In the genomic region with DNA sequence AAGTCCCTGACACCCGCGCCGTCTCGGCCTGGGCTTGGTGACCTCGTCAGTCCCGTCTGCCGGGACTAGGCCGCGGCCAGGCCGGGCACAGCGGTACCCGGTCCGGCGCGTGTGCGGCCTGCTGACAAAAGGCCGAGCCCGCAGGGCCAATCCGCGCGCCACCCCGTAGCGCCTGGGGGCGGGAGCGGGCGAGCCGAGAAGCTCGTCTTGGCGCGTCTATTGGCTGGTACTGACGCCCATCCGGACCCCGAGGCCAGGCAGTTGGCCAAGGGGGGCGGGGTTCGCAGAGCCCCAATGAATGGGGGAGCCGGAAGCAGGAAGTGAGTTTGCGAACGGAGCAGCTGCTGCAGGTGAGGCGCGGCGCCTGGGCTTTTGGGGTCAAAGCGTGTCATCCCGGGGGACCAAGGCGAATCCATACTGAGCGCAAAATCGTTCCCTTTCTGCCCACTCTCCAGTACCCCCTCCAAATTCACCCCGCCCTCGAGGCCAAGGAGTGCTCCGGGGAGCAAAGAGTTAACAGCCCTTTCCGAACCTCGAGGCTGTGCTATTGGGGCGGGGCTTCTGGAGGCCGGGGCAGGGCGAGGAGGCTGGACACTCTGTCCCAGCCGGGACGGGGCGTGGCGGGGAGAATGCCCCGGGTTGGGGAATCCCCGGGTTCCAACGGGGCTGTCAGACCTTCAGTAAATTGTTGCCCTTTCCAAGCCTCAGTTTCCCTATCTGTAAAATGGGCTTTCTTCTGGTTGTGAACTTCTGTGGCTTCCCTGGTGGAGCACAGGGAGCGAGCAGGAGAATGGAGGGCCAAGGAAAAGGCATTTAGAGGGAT, we compare ENCODE assay signal across 1 cellular context.
TF ChIP-seq lines count a peak whose summit lies in the region.

A gene with protein sequence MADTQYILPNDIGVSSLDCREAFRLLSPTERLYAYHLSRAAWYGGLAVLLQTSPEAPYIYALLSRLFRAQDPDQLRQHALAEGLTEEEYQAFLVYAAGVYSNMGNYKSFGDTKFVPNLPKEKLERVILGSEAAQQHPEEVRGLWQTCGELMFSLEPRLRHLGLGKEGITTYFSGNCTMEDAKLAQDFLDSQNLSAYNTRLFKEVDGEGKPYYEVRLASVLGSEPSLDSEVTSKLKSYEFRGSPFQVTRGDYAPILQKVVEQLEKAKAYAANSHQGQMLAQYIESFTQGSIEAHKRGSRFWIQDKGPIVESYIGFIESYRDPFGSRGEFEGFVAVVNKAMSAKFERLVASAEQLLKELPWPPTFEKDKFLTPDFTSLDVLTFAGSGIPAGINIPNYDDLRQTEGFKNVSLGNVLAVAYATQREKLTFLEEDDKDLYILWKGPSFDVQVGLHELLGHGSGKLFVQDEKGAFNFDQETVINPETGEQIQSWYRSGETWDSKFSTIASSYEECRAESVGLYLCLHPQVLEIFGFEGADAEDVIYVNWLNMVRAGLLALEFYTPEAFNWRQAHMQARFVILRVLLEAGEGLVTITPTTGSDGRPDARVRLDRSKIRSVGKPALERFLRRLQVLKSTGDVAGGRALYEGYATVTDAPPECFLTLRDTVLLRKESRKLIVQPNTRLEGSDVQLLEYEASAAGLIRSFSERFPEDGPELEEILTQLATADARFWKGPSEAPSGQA (plus strand): TSS at position 319 of the 823 bp plus-strand sequence. CDS start 1,767 bp downstream, outside the sequence.

TF ChIP-seq in HepG2, 621 proteins besides CTCF, POLR2A, EP300 and RAD21 (continued from another document and continues in another):
- TF ChIP-seq, protein P1, sequence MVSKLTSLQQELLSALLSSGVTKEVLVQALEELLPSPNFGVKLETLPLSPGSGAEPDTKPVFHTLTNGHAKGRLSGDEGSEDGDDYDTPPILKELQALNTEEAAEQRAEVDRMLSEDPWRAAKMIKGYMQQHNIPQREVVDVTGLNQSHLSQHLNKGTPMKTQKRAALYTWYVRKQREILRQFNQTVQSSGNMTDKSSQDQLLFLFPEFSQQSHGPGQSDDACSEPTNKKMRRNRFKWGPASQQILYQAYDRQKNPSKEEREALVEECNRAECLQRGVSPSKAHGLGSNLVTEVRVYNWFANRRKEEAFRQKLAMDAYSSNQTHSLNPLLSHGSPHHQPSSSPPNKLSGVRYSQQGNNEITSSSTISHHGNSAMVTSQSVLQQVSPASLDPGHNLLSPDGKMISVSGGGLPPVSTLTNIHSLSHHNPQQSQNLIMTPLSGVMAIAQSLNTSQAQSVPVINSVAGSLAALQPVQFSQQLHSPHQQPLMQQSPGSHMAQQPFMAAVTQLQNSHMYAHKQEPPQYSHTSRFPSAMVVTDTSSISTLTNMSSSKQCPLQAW (CRISPR knock-in tag; IDR thresholded peaks at IDR 0.05): peak; percentile 65
- TF ChIP-seq, protein P2, sequence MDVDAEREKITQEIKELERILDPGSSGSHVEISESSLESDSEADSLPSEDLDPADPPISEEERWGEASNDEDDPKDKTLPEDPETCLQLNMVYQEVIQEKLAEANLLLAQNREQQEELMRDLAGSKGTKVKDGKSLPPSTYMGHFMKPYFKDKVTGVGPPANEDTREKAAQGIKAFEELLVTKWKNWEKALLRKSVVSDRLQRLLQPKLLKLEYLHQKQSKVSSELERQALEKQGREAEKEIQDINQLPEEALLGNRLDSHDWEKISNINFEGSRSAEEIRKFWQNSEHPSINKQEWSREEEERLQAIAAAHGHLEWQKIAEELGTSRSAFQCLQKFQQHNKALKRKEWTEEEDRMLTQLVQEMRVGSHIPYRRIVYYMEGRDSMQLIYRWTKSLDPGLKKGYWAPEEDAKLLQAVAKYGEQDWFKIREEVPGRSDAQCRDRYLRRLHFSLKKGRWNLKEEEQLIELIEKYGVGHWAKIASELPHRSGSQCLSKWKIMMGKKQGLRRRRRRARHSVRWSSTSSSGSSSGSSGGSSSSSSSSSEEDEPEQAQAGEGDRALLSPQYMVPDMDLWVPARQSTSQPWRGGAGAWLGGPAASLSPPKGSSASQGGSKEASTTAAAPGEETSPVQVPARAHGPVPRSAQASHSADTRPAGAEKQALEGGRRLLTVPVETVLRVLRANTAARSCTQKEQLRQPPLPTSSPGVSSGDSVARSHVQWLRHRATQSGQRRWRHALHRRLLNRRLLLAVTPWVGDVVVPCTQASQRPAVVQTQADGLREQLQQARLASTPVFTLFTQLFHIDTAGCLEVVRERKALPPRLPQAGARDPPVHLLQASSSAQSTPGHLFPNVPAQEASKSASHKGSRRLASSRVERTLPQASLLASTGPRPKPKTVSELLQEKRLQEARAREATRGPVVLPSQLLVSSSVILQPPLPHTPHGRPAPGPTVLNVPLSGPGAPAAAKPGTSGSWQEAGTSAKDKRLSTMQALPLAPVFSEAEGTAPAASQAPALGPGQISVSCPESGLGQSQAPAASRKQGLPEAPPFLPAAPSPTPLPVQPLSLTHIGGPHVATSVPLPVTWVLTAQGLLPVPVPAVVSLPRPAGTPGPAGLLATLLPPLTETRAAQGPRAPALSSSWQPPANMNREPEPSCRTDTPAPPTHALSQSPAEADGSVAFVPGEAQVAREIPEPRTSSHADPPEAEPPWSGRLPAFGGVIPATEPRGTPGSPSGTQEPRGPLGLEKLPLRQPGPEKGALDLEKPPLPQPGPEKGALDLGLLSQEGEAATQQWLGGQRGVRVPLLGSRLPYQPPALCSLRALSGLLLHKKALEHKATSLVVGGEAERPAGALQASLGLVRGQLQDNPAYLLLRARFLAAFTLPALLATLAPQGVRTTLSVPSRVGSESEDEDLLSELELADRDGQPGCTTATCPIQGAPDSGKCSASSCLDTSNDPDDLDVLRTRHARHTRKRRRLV (CRISPR knock-in tag; IDR thresholded peaks at IDR 0.05): no peak
- TF ChIP-seq, protein P3, sequence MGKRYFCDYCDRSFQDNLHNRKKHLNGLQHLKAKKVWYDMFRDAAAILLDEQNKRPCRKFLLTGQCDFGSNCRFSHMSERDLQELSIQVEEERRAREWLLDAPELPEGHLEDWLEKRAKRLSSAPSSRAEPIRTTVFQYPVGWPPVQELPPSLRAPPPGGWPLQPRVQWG (CRISPR knock-in tag; IDR thresholded peaks at IDR 0.05; ENCODE audit: borderline replicate concordance, low read depth): no peak
- peak; percentile 55; the same call in 1 of the 2 replicates for TF ChIP-seq PAX8 (CRISPR knock-in tag; IDR thresholded peaks at IDR 0.05; ENCODE audit: borderline replicate concordance)
- TF ChIP-seq SSRP1 (CRISPR knock-in tag; IDR thresholded peaks at IDR 0.05): no peak
- TF ChIP-seq NFIC (IDR thresholded peaks at IDR 0.05; ENCODE audit: low read length): no peak
- TF ChIP-seq ZNF331 (CRISPR knock-in tag; IDR thresholded peaks at IDR 0.05): peak; percentile 42; the same call in 1 of the 2 replicates
- no peak for TF ChIP-seq SUZ12 (IDR thresholded peaks at IDR 0.05; ENCODE audit: low read depth, low read length)
- TF ChIP-seq ZNF44 (CRISPR knock-in tag; IDR thresholded peaks at IDR 0.05): no peak
- TF ChIP-seq ZNF138 (CRISPR knock-in tag; IDR thresholded peaks at IDR 0.05; ENCODE audit: low read depth): peak; percentile 76; the same call in 1 of the 2 replicates
- TF ChIP-seq, protein P4, sequence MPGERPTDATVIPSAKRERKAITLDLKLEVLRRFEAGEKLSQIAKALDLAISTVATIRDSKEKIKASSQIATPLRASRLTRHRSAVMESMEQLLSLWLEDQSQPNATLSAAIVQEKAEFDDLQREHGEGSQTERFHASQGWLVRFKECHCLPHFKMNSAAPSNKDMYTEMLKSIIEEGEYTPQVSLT (CRISPR knock-in tag; IDR thresholded peaks at IDR 0.05; ENCODE audit: borderline replicate concordance, low read depth): no peak
- no peak for TF ChIP-seq KLF12 (CRISPR knock-in tag; IDR thresholded peaks at IDR 0.05; ENCODE audit: borderline replicate concordance)
- no peak; the same call in 1 of the 2 replicates for TF ChIP-seq MTA1 (CRISPR knock-in tag; IDR thresholded peaks at IDR 0.05; ENCODE audit: borderline replicate concordance)
- no peak for TF ChIP-seq KDM4B (CRISPR knock-in tag; IDR thresholded peaks at IDR 0.05)
- TF ChIP-seq CBX5 (CRISPR knock-in tag; IDR thresholded peaks at IDR 0.05; ENCODE audit: borderline replicate concordance): 0 out of 2 replicates have a peak, but pooled peaks have one; percentile 29
- no peak for TF ChIP-seq ZNF225 (CRISPR knock-in tag; IDR thresholded peaks at IDR 0.05)
- TF ChIP-seq, protein P5, sequence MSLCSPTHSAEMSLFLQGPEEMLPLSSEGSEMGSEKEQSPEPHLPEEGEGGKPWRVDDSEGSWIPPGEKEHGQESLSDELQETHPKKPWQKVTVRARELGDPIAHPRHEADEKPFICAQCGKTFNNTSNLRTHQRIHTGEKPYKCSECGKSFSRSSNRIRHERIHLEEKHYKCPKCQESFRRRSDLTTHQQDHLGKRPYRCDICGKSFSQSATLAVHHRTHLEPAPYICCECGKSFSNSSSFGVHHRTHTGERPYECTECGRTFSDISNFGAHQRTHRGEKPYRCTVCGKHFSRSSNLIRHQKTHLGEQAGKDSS (CRISPR knock-in tag; IDR thresholded peaks at IDR 0.05; ENCODE audit: borderline replicate concordance, low read depth): no peak
- no peak for TF ChIP-seq ONECUT2 (CRISPR knock-in tag; IDR thresholded peaks at IDR 0.05)
- TF ChIP-seq KDM1A (CRISPR knock-in tag; IDR thresholded peaks at IDR 0.05): peak; percentile 82; the same call in 1 of the 2 replicates
- TF ChIP-seq GATA4 (IDR thresholded peaks at IDR 0.05; ENCODE audit: borderline replicate concordance, low read depth): 0 out of 2 replicates have a peak, but pooled peaks have one; percentile 12
- TF ChIP-seq RXRA (CRISPR knock-in tag; IDR thresholded peaks at IDR 0.05): peak; percentile 76; the same call in 1 of the 2 replicates
- TF ChIP-seq, protein P6, sequence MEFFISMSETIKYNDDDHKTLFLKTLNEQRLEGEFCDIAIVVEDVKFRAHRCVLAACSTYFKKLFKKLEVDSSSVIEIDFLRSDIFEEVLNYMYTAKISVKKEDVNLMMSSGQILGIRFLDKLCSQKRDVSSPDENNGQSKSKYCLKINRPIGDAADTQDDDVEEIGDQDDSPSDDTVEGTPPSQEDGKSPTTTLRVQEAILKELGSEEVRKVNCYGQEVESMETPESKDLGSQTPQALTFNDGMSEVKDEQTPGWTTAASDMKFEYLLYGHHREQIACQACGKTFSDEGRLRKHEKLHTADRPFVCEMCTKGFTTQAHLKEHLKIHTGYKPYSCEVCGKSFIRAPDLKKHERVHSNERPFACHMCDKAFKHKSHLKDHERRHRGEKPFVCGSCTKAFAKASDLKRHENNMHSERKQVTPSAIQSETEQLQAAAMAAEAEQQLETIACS (CRISPR knock-in tag; IDR thresholded peaks at IDR 0.05): no peak
- TF ChIP-seq, protein P7, sequence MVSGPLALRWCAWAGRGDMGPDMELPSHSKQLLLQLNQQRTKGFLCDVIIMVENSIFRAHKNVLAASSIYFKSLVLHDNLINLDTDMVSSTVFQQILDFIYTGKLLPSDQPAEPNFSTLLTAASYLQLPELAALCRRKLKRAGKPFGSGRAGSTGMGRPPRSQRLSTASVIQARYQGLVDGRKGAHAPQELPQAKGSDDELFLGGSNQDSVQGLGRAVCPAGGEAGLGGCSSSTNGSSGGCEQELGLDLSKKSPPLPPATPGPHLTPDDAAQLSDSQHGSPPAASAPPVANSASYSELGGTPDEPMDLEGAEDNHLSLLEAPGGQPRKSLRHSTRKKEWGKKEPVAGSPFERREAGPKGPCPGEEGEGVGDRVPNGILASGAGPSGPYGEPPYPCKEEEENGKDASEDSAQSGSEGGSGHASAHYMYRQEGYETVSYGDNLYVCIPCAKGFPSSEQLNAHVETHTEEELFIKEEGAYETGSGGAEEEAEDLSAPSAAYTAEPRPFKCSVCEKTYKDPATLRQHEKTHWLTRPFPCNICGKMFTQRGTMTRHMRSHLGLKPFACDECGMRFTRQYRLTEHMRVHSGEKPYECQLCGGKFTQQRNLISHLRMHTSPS (CRISPR knock-in tag; IDR thresholded peaks at IDR 0.05; ENCODE audit: low read depth): no peak
- no peak for TF ChIP-seq ZNF317 (CRISPR knock-in tag; IDR thresholded peaks at IDR 0.05)
- TF ChIP-seq, protein P8, sequence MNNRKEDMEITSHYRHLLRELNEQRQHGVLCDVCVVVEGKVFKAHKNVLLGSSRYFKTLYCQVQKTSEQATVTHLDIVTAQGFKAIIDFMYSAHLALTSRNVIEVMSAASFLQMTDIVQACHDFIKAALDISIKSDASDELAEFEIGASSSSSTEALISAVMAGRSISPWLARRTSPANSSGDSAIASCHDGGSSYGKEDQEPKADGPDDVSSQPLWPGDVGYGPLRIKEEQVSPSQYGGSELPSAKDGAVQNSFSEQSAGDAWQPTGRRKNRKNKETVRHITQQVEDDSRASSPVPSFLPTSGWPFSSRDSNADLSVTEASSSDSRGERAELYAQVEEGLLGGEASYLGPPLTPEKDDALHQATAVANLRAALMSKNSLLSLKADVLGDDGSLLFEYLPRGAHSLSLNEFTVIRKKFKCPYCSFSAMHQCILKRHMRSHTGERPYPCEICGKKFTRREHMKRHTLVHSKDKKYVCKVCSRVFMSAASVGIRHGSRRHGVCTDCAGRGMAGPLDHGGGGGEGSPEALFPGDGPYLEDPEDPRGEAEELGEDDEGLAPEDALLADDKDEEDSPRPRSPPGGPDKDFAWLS (CRISPR knock-in tag; IDR thresholded peaks at IDR 0.05; ENCODE audit: borderline replicate concordance): 0 out of 2 replicates have a peak, but pooled peaks have one; percentile 69
- TF ChIP-seq, protein P9, sequence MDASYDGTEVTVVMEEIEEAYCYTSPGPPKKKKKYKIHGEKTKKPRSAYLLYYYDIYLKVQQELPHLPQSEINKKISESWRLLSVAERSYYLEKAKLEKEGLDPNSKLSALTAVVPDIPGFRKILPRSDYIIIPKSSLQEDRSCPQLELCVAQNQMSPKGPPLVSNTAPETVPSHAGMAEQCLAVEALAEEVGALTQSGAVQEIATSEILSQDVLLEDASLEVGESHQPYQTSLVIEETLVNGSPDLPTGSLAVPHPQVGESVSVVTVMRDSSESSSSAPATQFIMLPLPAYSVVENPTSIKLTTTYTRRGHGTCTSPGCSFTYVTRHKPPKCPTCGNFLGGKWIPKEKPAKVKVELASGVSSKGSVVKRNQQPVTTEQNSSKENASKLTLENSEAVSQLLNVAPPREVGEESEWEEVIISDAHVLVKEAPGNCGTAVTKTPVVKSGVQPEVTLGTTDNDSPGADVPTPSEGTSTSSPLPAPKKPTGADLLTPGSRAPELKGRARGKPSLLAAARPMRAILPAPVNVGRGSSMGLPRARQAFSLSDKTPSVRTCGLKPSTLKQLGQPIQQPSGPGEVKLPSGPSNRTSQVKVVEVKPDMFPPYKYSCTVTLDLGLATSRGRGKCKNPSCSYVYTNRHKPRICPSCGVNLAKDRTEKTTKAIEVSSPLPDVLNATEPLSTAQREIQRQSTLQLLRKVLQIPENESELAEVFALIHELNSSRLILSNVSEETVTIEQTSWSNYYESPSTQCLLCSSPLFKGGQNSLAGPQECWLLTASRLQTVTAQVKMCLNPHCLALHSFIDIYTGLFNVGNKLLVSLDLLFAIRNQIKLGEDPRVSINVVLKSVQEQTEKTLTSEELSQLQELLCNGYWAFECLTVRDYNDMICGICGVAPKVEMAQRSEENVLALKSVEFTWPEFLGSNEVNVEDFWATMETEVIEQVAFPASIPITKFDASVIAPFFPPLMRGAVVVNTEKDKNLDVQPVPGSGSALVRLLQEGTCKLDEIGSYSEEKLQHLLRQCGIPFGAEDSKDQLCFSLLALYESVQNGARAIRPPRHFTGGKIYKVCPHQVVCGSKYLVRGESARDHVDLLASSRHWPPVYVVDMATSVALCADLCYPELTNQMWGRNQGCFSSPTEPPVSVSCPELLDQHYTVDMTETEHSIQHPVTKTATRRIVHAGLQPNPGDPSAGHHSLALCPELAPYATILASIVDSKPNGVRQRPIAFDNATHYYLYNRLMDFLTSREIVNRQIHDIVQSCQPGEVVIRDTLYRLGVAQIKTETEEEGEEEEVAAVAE (CRISPR knock-in tag; IDR thresholded peaks at IDR 0.05; ENCODE audit: borderline replicate concordance): no peak
- TF ChIP-seq ARHGAP35 (CRISPR knock-in tag; IDR thresholded peaks at IDR 0.05; ENCODE audit: borderline replicate concordance): 0 out of 2 replicates have a peak, but pooled peaks have one; percentile 17
- 0 out of 2 replicates have a peak, but pooled peaks have one; percentile 29 for TF ChIP-seq RARA (CRISPR knock-in tag; IDR thresholded peaks at IDR 0.05)
- no peak; the same call in 1 of the 2 replicates for TF ChIP-seq FOXO1 (CRISPR knock-in tag; IDR thresholded peaks at IDR 0.05)
- no peak for TF ChIP-seq ZNF136 (CRISPR knock-in tag; IDR thresholded peaks at IDR 0.05; ENCODE audit: low read depth)
- TF ChIP-seq ATAD3A (CRISPR knock-in tag; IDR thresholded peaks at IDR 0.05): no peak
- no peak for TF ChIP-seq ZNF674 (CRISPR knock-in tag; IDR thresholded peaks at IDR 0.05; ENCODE audit: low read depth)
